1 cellular context compared by ENCODE assay signal in the genomic region with DNA sequence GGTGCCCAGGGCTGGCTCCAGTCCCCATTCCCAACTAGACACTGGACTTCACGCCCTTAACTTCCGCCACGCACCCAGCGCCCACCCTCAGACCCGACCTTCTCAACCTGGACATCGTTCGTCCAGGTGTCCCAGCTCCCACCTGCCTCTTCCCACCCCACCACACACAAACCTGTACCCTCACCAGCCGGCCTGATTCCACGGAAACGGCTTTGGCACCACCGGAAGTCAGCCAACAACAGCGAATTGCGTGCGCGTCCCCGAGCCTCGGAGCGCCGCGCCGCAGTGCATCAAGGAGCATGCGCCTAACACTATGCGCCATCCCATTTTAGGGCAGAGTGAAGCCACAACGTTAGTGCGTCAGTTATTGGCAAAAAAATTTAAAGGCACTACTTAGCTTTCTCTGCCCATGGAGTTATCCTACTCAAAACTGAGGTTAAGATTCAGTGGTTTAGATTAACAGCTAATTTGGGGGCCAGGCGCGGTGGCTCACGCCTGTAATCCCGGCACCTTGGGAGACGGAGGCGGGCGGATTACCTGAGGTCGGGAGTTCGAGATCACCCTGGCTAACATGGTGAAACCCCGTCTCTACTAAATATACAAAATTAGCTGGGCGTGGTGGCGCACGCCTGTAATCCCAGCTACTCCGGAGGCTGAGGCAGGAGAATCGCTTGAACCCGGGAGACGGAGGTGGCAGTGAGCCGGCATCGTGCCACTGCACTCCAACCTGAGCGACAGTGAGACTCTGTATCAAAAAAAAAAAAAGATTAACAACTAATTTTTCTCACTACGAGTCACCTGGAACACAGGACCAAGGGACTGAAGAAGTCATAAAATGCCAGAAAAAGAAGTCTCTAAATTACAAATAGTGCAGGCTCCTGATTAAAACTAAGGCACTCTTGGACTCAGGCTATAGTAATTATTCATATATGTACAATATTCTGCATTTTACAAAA.
TF ChIP-seq lines count a peak whose summit lies in the region.

A gene with protein sequence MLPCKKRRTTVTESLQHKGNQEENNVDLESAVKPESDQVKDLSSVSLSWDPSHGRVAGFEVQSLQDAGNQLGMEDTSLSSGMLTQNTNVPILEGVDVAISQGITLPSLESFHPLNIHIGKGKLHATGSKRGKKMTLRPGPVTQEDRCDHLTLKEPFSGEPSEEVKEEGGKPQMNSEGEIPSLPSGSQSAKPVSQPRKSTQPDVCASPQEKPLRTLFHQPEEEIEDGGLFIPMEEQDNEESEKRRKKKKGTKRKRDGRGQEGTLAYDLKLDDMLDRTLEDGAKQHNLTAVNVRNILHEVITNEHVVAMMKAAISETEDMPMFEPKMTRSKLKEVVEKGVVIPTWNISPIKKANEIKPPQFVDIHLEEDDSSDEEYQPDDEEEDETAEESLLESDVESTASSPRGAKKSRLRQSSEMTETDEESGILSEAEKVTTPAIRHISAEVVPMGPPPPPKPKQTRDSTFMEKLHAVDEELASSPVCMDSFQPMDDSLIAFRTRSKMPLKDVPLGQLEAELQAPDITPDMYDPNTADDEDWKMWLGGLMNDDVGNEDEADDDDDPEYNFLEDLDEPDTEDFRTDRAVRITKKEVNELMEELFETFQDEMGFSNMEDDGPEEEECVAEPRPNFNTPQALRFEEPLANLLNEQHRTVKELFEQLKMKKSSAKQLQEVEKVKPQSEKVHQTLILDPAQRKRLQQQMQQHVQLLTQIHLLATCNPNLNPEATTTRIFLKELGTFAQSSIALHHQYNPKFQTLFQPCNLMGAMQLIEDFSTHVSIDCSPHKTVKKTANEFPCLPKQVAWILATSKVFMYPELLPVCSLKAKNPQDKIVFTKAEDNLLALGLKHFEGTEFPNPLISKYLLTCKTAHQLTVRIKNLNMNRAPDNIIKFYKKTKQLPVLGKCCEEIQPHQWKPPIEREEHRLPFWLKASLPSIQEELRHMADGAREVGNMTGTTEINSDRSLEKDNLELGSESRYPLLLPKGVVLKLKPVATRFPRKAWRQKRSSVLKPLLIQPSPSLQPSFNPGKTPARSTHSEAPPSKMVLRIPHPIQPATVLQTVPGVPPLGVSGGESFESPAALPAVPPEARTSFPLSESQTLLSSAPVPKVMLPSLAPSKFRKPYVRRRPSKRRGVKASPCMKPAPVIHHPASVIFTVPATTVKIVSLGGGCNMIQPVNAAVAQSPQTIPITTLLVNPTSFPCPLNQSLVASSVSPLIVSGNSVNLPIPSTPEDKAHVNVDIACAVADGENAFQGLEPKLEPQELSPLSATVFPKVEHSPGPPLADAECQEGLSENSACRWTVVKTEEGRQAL (N-terminal part only) (minus strand): TSS at position 240 of the 956 bp plus-strand sequence. CDS start 3,434 bp downstream, outside the sequence.

TF ChIP-seq in H1, 55 proteins besides CTCF, POLR2A, EP300 and RAD21 (continued from another document):
- TF ChIP-seq SP2 (IDR thresholded peaks at IDR 0.05; ENCODE audit: low read length) (no peak), GABPA (IDR thresholded peaks at IDR 0.05; ENCODE audit: borderline replicate concordance, insufficient read depth, low read length) (peak; percentile 64; the same call in 1 of the 2 replicates), SAP30 (IDR thresholded peaks at IDR 0.05; ENCODE audit: insufficient read depth, insufficient replicate concordance, low read length) (peak; percentile 82), ASH2L (IDR thresholded peaks at IDR 0.05; ENCODE audit: low read length) (no peak), CBX5 (IDR thresholded peaks at IDR 0.05; ENCODE audit: low read depth, low read length) (no peak), EGR1 (IDR thresholded peaks at IDR 0.05; ENCODE audit: borderline replicate concordance, low read depth, low read length) (no peak), MAFK (IDR thresholded peaks at IDR 0.05; ENCODE audit: low read depth, low read length) (no peak), SP1 (IDR thresholded peaks at IDR 0.05; ENCODE audit: low read depth, low read length) (no peak), CREB1 (IDR thresholded peaks at IDR 0.05) (peak; percentile 91), SIX5 (IDR thresholded peaks at IDR 0.05; ENCODE audit: low read depth, low read length) (0 out of 2 replicates have a peak, but pooled peaks have one; percentile 12), FOSL1 (IDR thresholded peaks at IDR 0.05; ENCODE audit: insufficient read depth, low read depth, low read length) (no peak), KDM1A (IDR thresholded peaks at IDR 0.05; ENCODE audit: borderline replicate concordance, low read length) (no peak), JUN (IDR thresholded peaks at IDR 0.05; ENCODE audit: low read depth, low read length) (no peak), CTBP2 (IDR thresholded peaks at IDR 0.05; ENCODE audit: borderline replicate concordance, insufficient read depth, insufficient read length, low read length) (no peak)
- TF ChIP-seq, protein P1, sequence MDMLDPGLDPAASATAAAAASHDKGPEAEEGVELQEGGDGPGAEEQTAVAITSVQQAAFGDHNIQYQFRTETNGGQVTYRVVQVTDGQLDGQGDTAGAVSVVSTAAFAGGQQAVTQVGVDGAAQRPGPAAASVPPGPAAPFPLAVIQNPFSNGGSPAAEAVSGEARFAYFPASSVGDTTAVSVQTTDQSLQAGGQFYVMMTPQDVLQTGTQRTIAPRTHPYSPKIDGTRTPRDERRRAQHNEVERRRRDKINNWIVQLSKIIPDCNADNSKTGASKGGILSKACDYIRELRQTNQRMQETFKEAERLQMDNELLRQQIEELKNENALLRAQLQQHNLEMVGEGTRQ (IDR thresholded peaks at IDR 0.05; ENCODE audit: low read length) = no peak
TF ChIP-seq in H1: peak in this region for 20.
